ENCODE assay signal across 27 cellular contexts in genomic region chr12:116339062-116339461, GRCh38.
DNase-seq lines count a peak whose midpoint lies in the region; ATAC-seq and TF ChIP-seq lines count a peak whose summit lies in the region.
"Had no signal": no experiment of that assay in that cellular context is flagged by ENCODE, and none has a peak within 500 bp of the region (broad histone marks: within the 10 kb centered on the region; RNA-seq: fewer than 3 reads in every experiment).

No MANE protein-coding gene starts in this region.

- DNase-seq in NCI-H526 treated with DMSO at 0.1 percent for 48 hours (lab: John Stamatoyannopoulos, UW), result peak; percentile 92
- peak; percentile 52 for DNase-seq in germinal center (ENCODE audit: low spot score)
- peak in 1 of 2 donors; percentile 70 for DNase-seq in upper lobe of left lung
- no peak for DNase-seq in MM.1S
- DNase-seq: activated CD4-positive, alpha-beta T cell treated with anti-CD3 and anti-CD28 coated beads for 4 hours; activated CD8-positive, alpha-beta memory T cell treated with anti-CD3 and anti-CD28 coated beads for 24 hours; activated gamma-delta T cell; activated T-cell treated with anti-CD3 and anti-CD28 coated beads, Interleukin-2, amount 50 U/mL, for 24 hours; CD4-positive, CD25-positive, alpha-beta regulatory T cell; cortex of kidney; foreskin fibroblast; heart right ventricle; NCI-H446 treated with DMSO at 0.1 percent for 48 hours; PC-9; SHP77; stimulated activated CD4-positive, alpha-beta T cell treated with anti-CD3 and anti-CD28 coated beads, Interleukin-4, amount 100 ng/mL, for 4 hours; stimulated activated naive CD4-positive, alpha-beta T cell; testis; uterus had no signal

- no peak for TF ChIP-seq POLR2A in upper lobe of left lung (IDR thresholded peaks at IDR 0.05)

- H3K4me3 Mint-ChIP-seq in IgD-negative memory B cell, result peak overlapping the region in 2 of 4 donors; percentile 47 to 59
- H3K4me3 Mint-ChIP-seq: activated T-cell treated with anti-CD3 and anti-CD28 coated beads, Interleukin-2, amount 50 U/mL, for 24 hours; CD4-positive, CD25-positive, alpha-beta regulatory T cell; endodermal cell; GM23338; T-helper 2 cell treated with Interferon-gamma antibody and Interleukin-4, amounts not matched to agents 5 μg/mL and 100 μg/mL, for 36 hours had no signal

- H3K79me2 ChIP-seq in MM.1S (ENCODE audit: low read length), result no peaks in the 10 kb centered on the region

- ATAC-seq in upper lobe of left lung (ENCODE audit: low FRiP score in 2 of 2) (peak; percentile 38 to 78), HG03457 (IDR thresholded peaks at IDR 0.05; ENCODE audit: unreplicated experiment) (no peak), HG03135 (IDR thresholded peaks at IDR 0.05; ENCODE audit: unreplicated experiment) (no peak)
- ATAC-seq: esophagus mucosa, heart right ventricle had no signal

- H3K9me3 ChIP-seq in upper lobe of left lung (no peaks in the 10 kb centered on the region), MM.1S (replicated peaks; ENCODE audit: insufficient read depth, low read length) (no peaks in the 10 kb centered on the region)
- H3K9me3 ChIP-seq: prostate gland, testis, uterus had no signal

- H3F3A ChIP-seq in MM.1S (ENCODE audit: insufficient read depth, low read length), result no peaks in the 10 kb centered on the region

- H3K4me1 ChIP-seq in upper lobe of left lung (peaks cover 0 to 11% (median 0%) of the 10 kb centered on the region in 4 donors), MM.1S (ENCODE audit: low read length) (no peaks in the 10 kb centered on the region)
- H3K4me1 ChIP-seq: prostate gland, testis, uterus had no signal

- H3K27ac ChIP-seq in upper lobe of left lung (no peak overlapping the region), MM.1S (ENCODE audit: low read length) (no peak overlapping the region)
- H3K27ac ChIP-seq: heart right ventricle, PC-9, prostate gland, testis, uterus had no signal

- no peak overlapping the region for H2AFZ ChIP-seq in MM.1S (ENCODE audit: low read length)
- H2AFZ ChIP-seq: PC-9 had no signal

- no peak overlapping the region for H3K4me2 ChIP-seq in MM.1S (ENCODE audit: low read depth, low read length)
- H3K4me2 ChIP-seq: GM23338, PC-9 had no signal

- no peaks in the 10 kb centered on the region for H3K36me3 ChIP-seq in upper lobe of left lung
- no peaks in the 10 kb centered on the region for H3K36me3 ChIP-seq in MM.1S (replicated peaks; ENCODE audit: insufficient read depth, low read length)
- H3K36me3 ChIP-seq: heart right ventricle, prostate gland, uterus had no signal

- H3K36me3 Mint-ChIP-seq in IgD-negative memory B cell, result no peaks in the 10 kb centered on the region
- H3K36me3 Mint-ChIP-seq: CD4-positive, CD25-positive, alpha-beta regulatory T cell had no signal

- WGBS in upper lobe of left lung, 2 donors, result 82 to 85% methylated on average over 3 of the region's 3 CpGs

- H4K20me1 ChIP-seq in MM.1S (ENCODE audit: insufficient read depth, low read length), result no peaks in the 10 kb centered on the region

- TF ChIP-seq CTCF in upper lobe of left lung (IDR thresholded peaks at IDR 0.05) (no peak), MM.1S (IDR thresholded peaks at IDR 0.05; ENCODE audit: low read length) (no peak)

- H3K4me1 Mint-ChIP-seq in IgD-negative memory B cell, result peaks cover 30 to 40% (median 39%) of the 10 kb centered on the region in 3 donors
- H3K4me1 Mint-ChIP-seq: endodermal cell had no signal

- H3K9ac ChIP-seq in MM.1S (ENCODE audit: low read length), result no peak overlapping the region

- peaks cover 0 to 7% (median 0%) of the 10 kb centered on the region in 3 donors for H3K9me3 Mint-ChIP-seq in IgD-negative memory B cell
- H3K9me3 Mint-ChIP-seq: activated T-cell treated with anti-CD3 and anti-CD28 coated beads, Interleukin-2, amount 50 U/mL, for 24 hours; T-helper 2 cell treated with Interferon-gamma antibody and Interleukin-4, amounts not matched to agents 5 μg/mL and 100 μg/mL, for 36 hours had no signal

- no peak for TF ChIP-seq EP300 in upper lobe of left lung (IDR thresholded peaks at IDR 0.05)

- H3K4me3 ChIP-seq in upper lobe of left lung (no peak overlapping the region), MM.1S (ENCODE audit: low read length) (no peak overlapping the region)
- H3K4me3 ChIP-seq: GM23338, heart right ventricle, PC-9, prostate gland, testis, uterus had no signal

- H3K27me3 Mint-ChIP-seq in IgD-negative memory B cell, result no peaks in the 10 kb centered on the region
- H3K27me3 Mint-ChIP-seq: activated T-cell treated with anti-CD3 and anti-CD28 coated beads, Interleukin-2, amount 50 U/mL, for 24 hours; CD4-positive, CD25-positive, alpha-beta regulatory T cell had no signal

- H3K9me2 ChIP-seq in MM.1S (replicated peaks; ENCODE audit: insufficient read depth, low read length), result no peaks in the 10 kb centered on the region

- H3K27me3 ChIP-seq in upper lobe of left lung (no peaks in the 10 kb centered on the region), MM.1S (replicated peaks; ENCODE audit: insufficient read depth, low read length) (no peaks in the 10 kb centered on the region)
- H3K27me3 ChIP-seq: heart right ventricle, testis, uterus had no signal

- H3K27ac Mint-ChIP-seq in IgD-negative memory B cell, result peak overlapping the region; percentile 13 to 92 (median 86)
- H3K27ac Mint-ChIP-seq: activated T-cell treated with anti-CD3 and anti-CD28 coated beads, Interleukin-2, amount 50 U/mL, for 24 hours; CD4-positive, CD25-positive, alpha-beta regulatory T cell; endodermal cell; T-helper 2 cell treated with Interferon-gamma antibody and Interleukin-4, amounts not matched to agents 5 μg/mL and 100 μg/mL, for 36 hours had no signal

Comparison
In these comparisons a context has a peak if more than half of its experiments do, and no peak if none do; other contexts are left out.
1. ATAC-seq: peak in upper lobe of left lung (2 of 2); none in HG03457 (single experiment) and HG03135 (single experiment).